1 cellular context compared by ENCODE assay signal in the genomic region with DNA sequence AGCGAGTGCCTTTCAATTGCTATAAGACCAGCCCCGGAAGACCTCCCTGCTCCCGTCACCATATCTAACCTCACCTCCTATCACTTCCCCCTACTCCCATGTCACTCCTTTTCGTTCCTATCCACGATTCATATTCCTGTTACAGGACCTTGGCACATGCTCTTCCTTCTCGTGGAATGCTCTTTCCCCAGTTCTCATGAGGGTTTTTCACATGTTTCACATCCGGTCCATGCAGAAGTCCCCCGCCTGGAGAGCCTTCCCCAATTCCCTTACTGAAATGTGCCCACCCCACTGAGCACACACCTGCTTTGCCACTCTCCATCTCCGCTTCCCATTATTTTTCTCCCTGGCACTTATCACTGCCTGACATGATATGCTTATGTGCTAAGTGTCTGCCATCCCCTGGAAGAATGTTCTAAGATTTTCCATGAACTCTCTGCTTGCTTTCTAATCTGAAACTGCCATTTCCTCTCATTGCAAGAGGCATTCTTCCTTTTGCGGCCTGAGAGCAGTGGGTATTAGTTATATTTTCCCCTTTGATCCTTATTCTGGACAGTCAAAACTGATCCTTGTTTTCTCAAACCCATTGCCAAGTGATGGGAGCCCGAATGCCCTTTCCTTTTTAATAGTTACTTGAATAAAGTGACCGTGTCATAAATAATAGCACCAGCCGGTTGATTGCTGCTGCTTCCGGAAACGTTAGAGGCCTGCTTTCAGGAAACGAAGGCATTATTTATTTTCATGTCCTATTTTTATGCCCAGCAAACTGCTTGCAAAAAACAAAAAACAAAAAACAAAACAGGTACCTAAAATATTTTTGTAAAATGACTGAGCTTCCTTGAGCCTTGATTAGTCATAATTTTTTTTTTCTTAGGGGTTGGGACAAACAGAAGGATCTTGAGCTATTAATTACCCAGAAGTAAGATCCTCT.
TF ChIP-seq lines count a peak whose summit lies in the region.

No MANE protein-coding gene starts in this region.

TF ChIP-seq in HCT116, 20 proteins besides CTCF, POLR2A, EP300 and RAD21 (continued from another document):
- TF ChIP-seq, protein P1, sequence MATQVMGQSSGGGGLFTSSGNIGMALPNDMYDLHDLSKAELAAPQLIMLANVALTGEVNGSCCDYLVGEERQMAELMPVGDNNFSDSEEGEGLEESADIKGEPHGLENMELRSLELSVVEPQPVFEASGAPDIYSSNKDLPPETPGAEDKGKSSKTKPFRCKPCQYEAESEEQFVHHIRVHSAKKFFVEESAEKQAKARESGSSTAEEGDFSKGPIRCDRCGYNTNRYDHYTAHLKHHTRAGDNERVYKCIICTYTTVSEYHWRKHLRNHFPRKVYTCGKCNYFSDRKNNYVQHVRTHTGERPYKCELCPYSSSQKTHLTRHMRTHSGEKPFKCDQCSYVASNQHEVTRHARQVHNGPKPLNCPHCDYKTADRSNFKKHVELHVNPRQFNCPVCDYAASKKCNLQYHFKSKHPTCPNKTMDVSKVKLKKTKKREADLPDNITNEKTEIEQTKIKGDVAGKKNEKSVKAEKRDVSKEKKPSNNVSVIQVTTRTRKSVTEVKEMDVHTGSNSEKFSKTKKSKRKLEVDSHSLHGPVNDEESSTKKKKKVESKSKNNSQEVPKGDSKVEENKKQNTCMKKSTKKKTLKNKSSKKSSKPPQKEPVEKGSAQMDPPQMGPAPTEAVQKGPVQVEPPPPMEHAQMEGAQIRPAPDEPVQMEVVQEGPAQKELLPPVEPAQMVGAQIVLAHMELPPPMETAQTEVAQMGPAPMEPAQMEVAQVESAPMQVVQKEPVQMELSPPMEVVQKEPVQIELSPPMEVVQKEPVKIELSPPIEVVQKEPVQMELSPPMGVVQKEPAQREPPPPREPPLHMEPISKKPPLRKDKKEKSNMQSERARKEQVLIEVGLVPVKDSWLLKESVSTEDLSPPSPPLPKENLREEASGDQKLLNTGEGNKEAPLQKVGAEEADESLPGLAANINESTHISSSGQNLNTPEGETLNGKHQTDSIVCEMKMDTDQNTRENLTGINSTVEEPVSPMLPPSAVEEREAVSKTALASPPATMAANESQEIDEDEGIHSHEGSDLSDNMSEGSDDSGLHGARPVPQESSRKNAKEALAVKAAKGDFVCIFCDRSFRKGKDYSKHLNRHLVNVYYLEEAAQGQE (IDR thresholded peaks at IDR 0.05; ENCODE audit: low read depth): no peak
- TF ChIP-seq MAX (IDR thresholded peaks at IDR 0.05) (no peak; the same call in 1 of the 2 replicates), JUND (IDR thresholded peaks at IDR 0.05) (no peak), YY1 (IDR thresholded peaks at IDR 0.05; ENCODE audit: extremely low read depth, insufficient replicate concordance, low read depth, low read length) (no peak), ELF1 (IDR thresholded peaks at IDR 0.05; ENCODE audit: borderline replicate concordance, low read depth) (no peak), ZFX (IDR thresholded peaks at IDR 0.05) (no peak), CEBPB (IDR thresholded peaks at IDR 0.05; ENCODE audit: low read depth) (no peak)
TF ChIP-seq in HCT116: peak in this region for 0.
